In genomic region chr6:116286773-116287358, GRCh38 we compare ENCODE assay signal across 11 cellular contexts.
"Had no signal": no experiment of that assay in that cellular context is flagged by ENCODE, and none has a peak within 500 bp of the region (broad histone marks: within the 10 kb centered on the region; RNA-seq: fewer than 3 reads in every experiment).

No MANE protein-coding gene starts in this region.

- H3K9me3 ChIP-seq: adrenal gland, gastrocnemius medialis, prostate gland, right atrium auricular region, tibial nerve had no signal

- H3K36me3 ChIP-seq: adrenal gland, gastrocnemius medialis, prostate gland, right atrium auricular region, tibial nerve had no signal

- H3K27me3 ChIP-seq: adrenal gland, gastrocnemius medialis, right atrium auricular region, tibial nerve had no signal

- DNase-seq: activated CD4-positive, alpha-beta T cell treated with anti-CD3 and anti-CD28 coated beads, Interleukin-2, amount 50 U/mL, for 4 hours; activated gamma-delta T cell; adrenal gland; endodermal cell; gastrocnemius medialis; left ventricle myocardium superior had no signal

- FAIRE-seq: urothelium cell line had no signal

- H3K4me3 ChIP-seq: adrenal gland, gastrocnemius medialis, prostate gland, right atrium auricular region, skin epidermis, tibial nerve had no signal

- H3K4me1 ChIP-seq: prostate gland, right atrium auricular region had no signal

- H3K27ac ChIP-seq: adrenal gland, gastrocnemius medialis, prostate gland, right atrium auricular region, skin epidermis, tibial nerve had no signal
